1 cellular context compared by ENCODE assay signal in the genomic region with DNA sequence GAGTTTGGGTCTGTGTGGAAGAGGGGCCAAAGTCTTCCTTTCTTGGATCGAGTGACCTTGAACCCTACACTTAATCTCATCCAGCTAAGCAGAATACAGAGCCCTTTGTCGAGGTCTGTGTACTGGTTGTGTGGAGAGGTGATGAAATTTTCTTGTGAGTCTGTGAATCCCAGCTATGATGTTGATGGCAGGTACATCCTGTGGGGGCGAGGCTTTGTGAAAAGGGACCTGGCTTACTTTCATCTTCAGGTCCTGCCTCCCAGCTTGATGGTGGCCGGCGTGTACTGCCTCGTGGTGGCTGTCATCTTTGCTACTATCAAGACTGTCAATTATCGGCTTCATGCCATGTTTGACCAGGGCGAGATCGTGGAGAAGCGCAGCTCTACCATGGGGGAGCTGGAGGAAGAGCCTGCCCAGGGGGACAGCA.
TF ChIP-seq lines count a peak whose summit lies in the region.

No MANE protein-coding gene starts in this region.

TF ChIP-seq in HepG2, 621 proteins besides CTCF, POLR2A, EP300 and RAD21 (continued from another document and continues in another):
- no peak for TF ChIP-seq HIC2 (CRISPR knock-in tag; IDR thresholded peaks at IDR 0.05; ENCODE audit: low read depth)
- TF ChIP-seq SP5 (CRISPR knock-in tag; IDR thresholded peaks at IDR 0.05; ENCODE audit: borderline replicate concordance, low read depth): peak; percentile 28; the same call in 1 of the 2 replicates
- TF ChIP-seq HNRNPH1 (optimal IDR thresholded peaks at IDR 0.05; ENCODE audit: low read depth, low read length): no peak
- no peak for TF ChIP-seq ZNF264 (CRISPR knock-in tag; IDR thresholded peaks at IDR 0.05)
- TF ChIP-seq ZNF138 (CRISPR knock-in tag; IDR thresholded peaks at IDR 0.05; ENCODE audit: low read depth): no peak
- TF ChIP-seq, protein P1, sequence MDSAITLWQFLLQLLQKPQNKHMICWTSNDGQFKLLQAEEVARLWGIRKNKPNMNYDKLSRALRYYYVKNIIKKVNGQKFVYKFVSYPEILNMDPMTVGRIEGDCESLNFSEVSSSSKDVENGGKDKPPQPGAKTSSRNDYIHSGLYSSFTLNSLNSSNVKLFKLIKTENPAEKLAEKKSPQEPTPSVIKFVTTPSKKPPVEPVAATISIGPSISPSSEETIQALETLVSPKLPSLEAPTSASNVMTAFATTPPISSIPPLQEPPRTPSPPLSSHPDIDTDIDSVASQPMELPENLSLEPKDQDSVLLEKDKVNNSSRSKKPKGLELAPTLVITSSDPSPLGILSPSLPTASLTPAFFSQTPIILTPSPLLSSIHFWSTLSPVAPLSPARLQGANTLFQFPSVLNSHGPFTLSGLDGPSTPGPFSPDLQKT (CRISPR knock-in tag; IDR thresholded peaks at IDR 0.05; ENCODE audit: borderline replicate concordance): no peak
- TF ChIP-seq, protein P2, sequence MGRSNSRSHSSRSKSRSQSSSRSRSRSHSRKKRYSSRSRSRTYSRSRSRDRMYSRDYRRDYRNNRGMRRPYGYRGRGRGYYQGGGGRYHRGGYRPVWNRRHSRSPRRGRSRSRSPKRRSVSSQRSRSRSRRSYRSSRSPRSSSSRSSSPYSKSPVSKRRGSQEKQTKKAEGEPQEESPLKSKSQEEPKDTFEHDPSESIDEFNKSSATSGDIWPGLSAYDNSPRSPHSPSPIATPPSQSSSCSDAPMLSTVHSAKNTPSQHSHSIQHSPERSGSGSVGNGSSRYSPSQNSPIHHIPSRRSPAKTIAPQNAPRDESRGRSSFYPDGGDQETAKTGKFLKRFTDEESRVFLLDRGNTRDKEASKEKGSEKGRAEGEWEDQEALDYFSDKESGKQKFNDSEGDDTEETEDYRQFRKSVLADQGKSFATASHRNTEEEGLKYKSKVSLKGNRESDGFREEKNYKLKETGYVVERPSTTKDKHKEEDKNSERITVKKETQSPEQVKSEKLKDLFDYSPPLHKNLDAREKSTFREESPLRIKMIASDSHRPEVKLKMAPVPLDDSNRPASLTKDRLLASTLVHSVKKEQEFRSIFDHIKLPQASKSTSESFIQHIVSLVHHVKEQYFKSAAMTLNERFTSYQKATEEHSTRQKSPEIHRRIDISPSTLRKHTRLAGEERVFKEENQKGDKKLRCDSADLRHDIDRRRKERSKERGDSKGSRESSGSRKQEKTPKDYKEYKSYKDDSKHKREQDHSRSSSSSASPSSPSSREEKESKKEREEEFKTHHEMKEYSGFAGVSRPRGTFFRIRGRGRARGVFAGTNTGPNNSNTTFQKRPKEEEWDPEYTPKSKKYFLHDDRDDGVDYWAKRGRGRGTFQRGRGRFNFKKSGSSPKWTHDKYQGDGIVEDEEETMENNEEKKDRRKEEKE (IDR thresholded peaks at IDR 0.05): no peak
- TF ChIP-seq FOXM1 (CRISPR knock-in tag; IDR thresholded peaks at IDR 0.05): no peak
- no peak for TF ChIP-seq CCAR2 (optimal IDR thresholded peaks at IDR 0.05; ENCODE audit: low read depth, low read length)
- TF ChIP-seq IKZF1 (IDR thresholded peaks at IDR 0.05): no peak
- TF ChIP-seq NCOA2 (CRISPR knock-in tag; IDR thresholded peaks at IDR 0.05): peak; percentile 49; the same call in 1 of the 2 replicates
- TF ChIP-seq ZNF83 (CRISPR knock-in tag; IDR thresholded peaks at IDR 0.05; ENCODE audit: borderline replicate concordance): no peak
- TF ChIP-seq ZNF512B (CRISPR knock-in tag; IDR thresholded peaks at IDR 0.05; ENCODE audit: borderline replicate concordance): no peak
- TF ChIP-seq TOPORS (CRISPR knock-in tag; IDR thresholded peaks at IDR 0.05): 0 out of 2 replicates have a peak, but pooled peaks have one; percentile 52
- no peak for TF ChIP-seq EZH2 (conservative IDR thresholded peaks at IDR 0.05; ENCODE audit: low read depth, low read length)
- TF ChIP-seq ZNF282 (IDR thresholded peaks at IDR 0.05; ENCODE audit: partially characterized antibody): no peak
- no peak; the same call in 1 of the 2 replicates for TF ChIP-seq ZFX (CRISPR knock-in tag; IDR thresholded peaks at IDR 0.05; ENCODE audit: low read depth)
- TF ChIP-seq TOE1 (CRISPR knock-in tag; IDR thresholded peaks at IDR 0.05): no peak
- no peak for TF ChIP-seq NFKB2 (CRISPR knock-in tag; IDR thresholded peaks at IDR 0.05; ENCODE audit: borderline replicate concordance)
- no peak for TF ChIP-seq ZNF781 (CRISPR knock-in tag; IDR thresholded peaks at IDR 0.05; ENCODE audit: borderline replicate concordance, not compliant biosample characterization)
- no peak for TF ChIP-seq KDM6A (CRISPR knock-in tag; IDR thresholded peaks at IDR 0.05; ENCODE audit: low read depth)
- TF ChIP-seq, protein P3, sequence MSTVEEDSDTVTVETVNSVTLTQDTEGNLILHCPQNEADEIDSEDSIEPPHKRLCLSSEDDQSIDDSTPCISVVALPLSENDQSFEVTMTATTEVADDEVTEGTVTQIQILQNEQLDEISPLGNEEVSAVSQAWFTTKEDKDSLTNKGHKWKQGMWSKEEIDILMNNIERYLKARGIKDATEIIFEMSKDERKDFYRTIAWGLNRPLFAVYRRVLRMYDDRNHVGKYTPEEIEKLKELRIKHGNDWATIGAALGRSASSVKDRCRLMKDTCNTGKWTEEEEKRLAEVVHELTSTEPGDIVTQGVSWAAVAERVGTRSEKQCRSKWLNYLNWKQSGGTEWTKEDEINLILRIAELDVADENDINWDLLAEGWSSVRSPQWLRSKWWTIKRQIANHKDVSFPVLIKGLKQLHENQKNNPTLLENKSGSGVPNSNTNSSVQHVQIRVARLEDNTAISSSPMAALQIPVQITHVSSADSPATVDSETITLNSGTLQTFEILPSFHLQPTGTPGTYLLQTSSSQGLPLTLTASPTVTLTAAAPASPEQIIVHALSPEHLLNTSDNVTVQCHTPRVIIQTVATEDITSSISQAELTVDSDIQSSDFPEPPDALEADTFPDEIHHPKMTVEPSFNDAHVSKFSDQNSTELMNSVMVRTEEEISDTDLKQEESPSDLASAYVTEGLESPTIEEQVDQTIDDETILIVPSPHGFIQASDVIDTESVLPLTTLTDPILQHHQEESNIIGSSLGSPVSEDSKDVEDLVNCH (CRISPR knock-in tag; IDR thresholded peaks at IDR 0.05): no peak
- 0 out of 2 replicates have a peak, but pooled peaks have one; percentile 23 for TF ChIP-seq MLX (CRISPR knock-in tag; IDR thresholded peaks at IDR 0.05)
- no peak for TF ChIP-seq ZSCAN30 (CRISPR knock-in tag; IDR thresholded peaks at IDR 0.05)
- TF ChIP-seq ZNF235 (CRISPR knock-in tag; IDR thresholded peaks at IDR 0.05; ENCODE audit: borderline replicate concordance): no peak
- no peak for TF ChIP-seq MBD4 (IDR thresholded peaks at IDR 0.05; ENCODE audit: borderline replicate concordance, low read length)
- TF ChIP-seq EEA1 (CRISPR knock-in tag; IDR thresholded peaks at IDR 0.05; ENCODE audit: borderline replicate concordance): no peak
- TF ChIP-seq NR2C2 (CRISPR knock-in tag; IDR thresholded peaks at IDR 0.05; ENCODE audit: borderline replicate concordance): peak; percentile 69; the same call in 1 of the 2 replicates
- TF ChIP-seq NRL (CRISPR knock-in tag; IDR thresholded peaks at IDR 0.05; ENCODE audit: borderline replicate concordance): no peak
- peak; percentile 41 for TF ChIP-seq NR2F6 (IDR thresholded peaks at IDR 0.05)
- peak; percentile 67 for TF ChIP-seq NR2F6 (CRISPR knock-in tag; IDR thresholded peaks at IDR 0.05)
- TF ChIP-seq STAT5B (CRISPR knock-in tag; IDR thresholded peaks at IDR 0.05): no peak
- TF ChIP-seq U2AF1 (optimal IDR thresholded peaks at IDR 0.05; ENCODE audit: low read depth, low read length): no peak
- no peak for TF ChIP-seq ZNF362 (CRISPR knock-in tag; IDR thresholded peaks at IDR 0.05; ENCODE audit: borderline replicate concordance)
- TF ChIP-seq FIP1L1 (IDR thresholded peaks at IDR 0.05; ENCODE audit: borderline replicate concordance, insufficient read depth, low read depth, low read length): no peak
- no peak for TF ChIP-seq ZNF749 (CRISPR knock-in tag; IDR thresholded peaks at IDR 0.05; ENCODE audit: borderline replicate concordance)
- no peak for TF ChIP-seq HHEX (CRISPR knock-in tag; IDR thresholded peaks at IDR 0.05)
- TF ChIP-seq, protein P4, sequence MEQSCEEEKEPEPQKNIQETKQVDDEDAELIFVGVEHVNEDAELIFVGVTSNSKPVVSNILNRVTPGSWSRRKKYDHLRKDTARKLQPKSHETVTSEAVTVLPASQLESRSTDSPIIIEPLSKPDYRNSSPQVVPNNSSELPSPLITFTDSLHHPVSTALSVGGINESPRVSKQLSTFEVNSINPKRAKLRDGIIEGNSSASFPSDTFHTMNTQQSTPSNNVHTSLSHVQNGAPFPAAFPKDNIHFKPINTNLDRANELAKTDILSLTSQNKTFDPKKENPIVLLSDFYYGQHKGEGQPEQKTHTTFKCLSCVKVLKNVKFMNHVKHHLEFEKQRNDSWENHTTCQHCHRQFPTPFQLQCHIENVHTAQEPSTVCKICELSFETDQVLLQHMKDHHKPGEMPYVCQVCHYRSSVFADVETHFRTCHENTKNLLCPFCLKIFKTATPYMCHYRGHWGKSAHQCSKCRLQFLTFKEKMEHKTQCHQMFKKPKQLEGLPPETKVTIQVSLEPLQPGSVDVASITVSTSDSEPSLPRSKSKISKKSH (CRISPR knock-in tag; IDR thresholded peaks at IDR 0.05; ENCODE audit: borderline replicate concordance): no peak
- TF ChIP-seq, protein P5, sequence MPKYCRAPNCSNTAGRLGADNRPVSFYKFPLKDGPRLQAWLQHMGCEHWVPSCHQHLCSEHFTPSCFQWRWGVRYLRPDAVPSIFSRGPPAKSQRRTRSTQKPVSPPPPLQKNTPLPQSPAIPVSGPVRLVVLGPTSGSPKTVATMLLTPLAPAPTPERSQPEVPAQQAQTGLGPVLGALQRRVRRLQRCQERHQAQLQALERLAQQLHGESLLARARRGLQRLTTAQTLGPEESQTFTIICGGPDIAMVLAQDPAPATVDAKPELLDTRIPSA (CRISPR knock-in tag; IDR thresholded peaks at IDR 0.05; ENCODE audit: borderline replicate concordance): no peak
- TF ChIP-seq ERF (CRISPR knock-in tag; IDR thresholded peaks at IDR 0.05): no peak; the same call in 1 of the 2 replicates
- TF ChIP-seq ZBTB7B (CRISPR knock-in tag; IDR thresholded peaks at IDR 0.05): no peak
- TF ChIP-seq MYC (CRISPR knock-in tag; IDR thresholded peaks at IDR 0.05; ENCODE audit: borderline replicate concordance): no peak; the same call in 1 of the 2 replicates
- TF ChIP-seq SETDB1 (CRISPR knock-in tag; IDR thresholded peaks at IDR 0.05; ENCODE audit: borderline replicate concordance): no peak
- no peak for TF ChIP-seq CC2D1A (CRISPR knock-in tag; IDR thresholded peaks at IDR 0.05)
- TF ChIP-seq, protein P6, sequence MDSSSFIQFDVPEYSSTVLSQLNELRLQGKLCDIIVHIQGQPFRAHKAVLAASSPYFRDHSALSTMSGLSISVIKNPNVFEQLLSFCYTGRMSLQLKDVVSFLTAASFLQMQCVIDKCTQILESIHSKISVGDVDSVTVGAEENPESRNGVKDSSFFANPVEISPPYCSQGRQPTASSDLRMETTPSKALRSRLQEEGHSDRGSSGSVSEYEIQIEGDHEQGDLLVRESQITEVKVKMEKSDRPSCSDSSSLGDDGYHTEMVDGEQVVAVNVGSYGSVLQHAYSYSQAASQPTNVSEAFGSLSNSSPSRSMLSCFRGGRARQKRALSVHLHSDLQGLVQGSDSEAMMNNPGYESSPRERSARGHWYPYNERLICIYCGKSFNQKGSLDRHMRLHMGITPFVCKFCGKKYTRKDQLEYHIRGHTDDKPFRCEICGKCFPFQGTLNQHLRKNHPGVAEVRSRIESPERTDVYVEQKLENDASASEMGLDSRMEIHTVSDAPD (CRISPR knock-in tag; IDR thresholded peaks at IDR 0.05): peak; percentile 22; the same call in 1 of the 2 replicates
- TF ChIP-seq ZNF879 (CRISPR knock-in tag; IDR thresholded peaks at IDR 0.05): no peak
- TF ChIP-seq ZNF224 (CRISPR knock-in tag; IDR thresholded peaks at IDR 0.05): no peak
